Comparison of ENCODE assay signal across 1 cellular context in genomic region chr11:70328556-70328955, GRCh38.
TF ChIP-seq lines count a peak whose summit lies in the region.

No MANE protein-coding gene starts in this region.

TF ChIP-seq in GM23338, 12 proteins besides CTCF, POLR2A, EP300 and RAD21 (continued from another document):
- TF ChIP-seq REST (IDR thresholded peaks at IDR 0.05; ENCODE audit: unreplicated experiment) = no peak
- TF ChIP-seq, protein P1, sequence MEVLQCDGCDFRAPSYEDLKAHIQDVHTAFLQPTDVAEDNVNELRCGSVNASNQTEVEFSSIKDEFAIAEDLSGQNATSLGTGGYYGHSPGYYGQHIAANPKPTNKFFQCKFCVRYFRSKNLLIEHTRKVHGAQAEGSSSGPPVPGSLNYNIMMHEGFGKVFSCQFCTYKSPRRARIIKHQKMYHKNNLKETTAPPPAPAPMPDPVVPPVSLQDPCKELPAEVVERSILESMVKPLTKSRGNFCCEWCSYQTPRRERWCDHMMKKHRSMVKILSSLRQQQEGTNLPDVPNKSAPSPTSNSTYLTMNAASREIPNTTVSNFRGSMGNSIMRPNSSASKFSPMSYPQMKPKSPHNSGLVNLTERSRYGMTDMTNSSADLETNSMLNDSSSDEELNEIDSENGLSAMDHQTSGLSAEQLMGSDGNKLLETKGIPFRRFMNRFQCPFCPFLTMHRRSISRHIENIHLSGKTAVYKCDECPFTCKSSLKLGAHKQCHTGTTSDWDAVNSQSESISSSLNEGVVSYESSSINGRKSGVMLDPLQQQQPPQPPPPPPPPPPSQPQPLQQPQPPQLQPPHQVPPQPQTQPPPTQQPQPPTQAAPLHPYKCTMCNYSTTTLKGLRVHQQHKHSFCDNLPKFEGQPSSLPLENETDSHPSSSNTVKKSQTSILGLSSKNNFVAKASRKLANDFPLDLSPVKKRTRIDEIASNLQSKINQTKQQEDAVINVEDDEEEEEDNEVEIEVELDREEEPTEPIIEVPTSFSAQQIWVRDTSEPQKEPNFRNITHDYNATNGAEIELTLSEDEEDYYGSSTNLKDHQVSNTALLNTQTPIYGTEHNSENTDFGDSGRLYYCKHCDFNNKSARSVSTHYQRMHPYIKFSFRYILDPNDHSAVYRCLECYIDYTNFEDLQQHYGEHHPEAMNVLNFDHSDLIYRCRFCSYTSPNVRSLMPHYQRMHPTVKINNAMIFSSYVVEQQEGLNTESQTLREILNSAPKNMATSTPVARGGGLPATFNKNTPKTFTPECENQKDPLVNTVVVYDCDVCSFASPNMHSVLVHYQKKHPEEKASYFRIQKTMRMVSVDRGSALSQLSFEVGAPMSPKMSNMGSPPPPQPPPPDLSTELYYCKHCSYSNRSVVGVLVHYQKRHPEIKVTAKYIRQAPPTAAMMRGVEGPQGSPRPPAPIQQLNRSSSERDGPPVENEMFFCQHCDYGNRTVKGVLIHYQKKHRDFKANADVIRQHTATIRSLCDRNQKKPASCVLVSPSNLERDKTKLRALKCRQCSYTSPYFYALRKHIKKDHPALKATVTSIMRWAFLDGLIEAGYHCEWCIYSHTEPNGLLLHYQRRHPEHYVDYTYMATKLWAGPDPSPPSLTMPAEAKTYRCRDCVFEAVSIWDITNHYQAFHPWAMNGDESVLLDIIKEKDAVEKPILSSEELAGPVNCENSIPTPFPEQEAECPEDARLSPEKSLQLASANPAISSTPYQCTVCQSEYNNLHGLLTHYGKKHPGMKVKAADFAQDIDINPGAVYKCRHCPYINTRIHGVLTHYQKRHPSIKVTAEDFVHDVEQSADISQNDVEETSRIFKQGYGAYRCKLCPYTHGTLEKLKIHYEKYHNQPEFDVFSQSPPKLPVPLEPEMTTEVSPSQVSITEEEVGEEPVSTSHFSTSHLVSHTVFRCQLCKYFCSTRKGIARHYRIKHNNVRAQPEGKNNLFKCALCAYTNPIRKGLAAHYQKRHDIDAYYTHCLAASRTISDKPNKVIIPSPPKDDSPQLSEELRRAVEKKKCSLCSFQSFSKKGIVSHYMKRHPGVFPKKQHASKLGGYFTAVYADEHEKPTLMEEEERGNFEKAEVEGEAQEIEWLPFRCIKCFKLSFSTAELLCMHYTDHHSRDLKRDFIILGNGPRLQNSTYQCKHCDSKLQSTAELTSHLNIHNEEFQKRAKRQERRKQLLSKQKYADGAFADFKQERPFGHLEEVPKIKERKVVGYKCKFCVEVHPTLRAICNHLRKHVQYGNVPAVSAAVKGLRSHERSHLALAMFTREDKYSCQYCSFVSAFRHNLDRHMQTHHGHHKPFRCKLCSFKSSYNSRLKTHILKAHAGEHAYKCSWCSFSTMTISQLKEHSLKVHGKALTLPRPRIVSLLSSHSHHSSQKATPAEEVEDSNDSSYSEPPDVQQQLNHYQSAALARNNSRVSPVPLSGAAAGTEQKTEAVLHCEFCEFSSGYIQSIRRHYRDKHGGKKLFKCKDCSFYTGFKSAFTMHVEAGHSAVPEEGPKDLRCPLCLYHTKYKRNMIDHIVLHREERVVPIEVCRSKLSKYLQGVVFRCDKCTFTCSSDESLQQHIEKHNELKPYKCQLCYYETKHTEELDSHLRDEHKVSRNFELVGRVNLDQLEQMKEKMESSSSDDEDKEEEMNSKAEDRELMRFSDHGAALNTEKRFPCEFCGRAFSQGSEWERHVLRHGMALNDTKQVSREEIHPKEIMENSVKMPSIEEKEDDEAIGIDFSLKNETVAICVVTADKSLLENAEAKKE (CRISPR knock-in tag; IDR thresholded peaks at IDR 0.05) = no peak
- no peak for TF ChIP-seq NANOG (IDR thresholded peaks at IDR 0.05; ENCODE audit: borderline replicate concordance)
- TF ChIP-seq ZNF331 (CRISPR knock-in tag; IDR thresholded peaks at IDR 0.05; ENCODE audit: low read depth) = no peak
- no peak for TF ChIP-seq EZH2phosphoT487 (IDR thresholded peaks at IDR 0.05; ENCODE audit: unreplicated experiment)
- no peak for TF ChIP-seq CREB1 (CRISPR knock-in tag; IDR thresholded peaks at IDR 0.05; ENCODE audit: low read depth)
